In genomic region chrX:149916745-149917392, GRCh38 we compare ENCODE assay signal across 11 cellular contexts. TPM values are rescaled to one million over a fixed set of nuclear protein-coding genes. Genes with fewer than 3 reads are reported as not detected.
DNase-seq lines count a peak whose midpoint lies in the region; ATAC-seq and FAIRE-seq lines count a peak whose summit lies in the region.
"Had no signal": no experiment of that assay in that cellular context is flagged by ENCODE, and none has a peak within 500 bp of the region (broad histone marks: within the 10 kb centered on the region; RNA-seq: fewer than 3 reads in every experiment).

No MANE protein-coding gene starts in this region.

- no peak overlapping the region for H3K4me2 ChIP-seq in GM23248 (ENCODE audit: unreplicated experiment)

- no peak overlapping the region for H3K4me3 ChIP-seq in GM23248
- H3K4me3 ChIP-seq: spleen had no signal

- H3F3A ChIP-seq in GM23248 (ENCODE audit: insufficient read depth): no peaks in the 10 kb centered on the region

- H3K27me3 Mint-ChIP-seq in activated T-cell treated with anti-CD3 and anti-CD28 coated beads, Interleukin-2, amount 50 U/mL, for 24 hours: no peaks in the 10 kb centered on the region

- no peaks in the 10 kb centered on the region for H3K36me3 Mint-ChIP-seq in activated T-cell treated with anti-CD3 and anti-CD28 coated beads, Interleukin-2, amount 50 U/mL, for 24 hours (ENCODE audit: low read depth)

- peak; percentile 57 for ATAC-seq in HG02642 (IDR thresholded peaks at IDR 0.05; ENCODE audit: poor library complexity, unreplicated experiment)
- peak; percentile 78 for ATAC-seq in stimulated activated naive CD8-positive, alpha-beta T cell treated with anti-CD3 and anti-CD28 coated beads, Interleukin-15, Interleukin-2, amounts not matched to agents 100 U/mL and 50 U/mL, for 24 hours

- H2AFZ ChIP-seq in GM23248: no peak overlapping the region

- H3K27ac ChIP-seq in GM23248: no peak overlapping the region
- H3K27ac ChIP-seq: spleen had no signal

- in situ Hi-C loops in GM23248 (cut with MboI): no loop called here

- no peaks in the 10 kb centered on the region for H4K20me1 ChIP-seq in GM23248 (ENCODE audit: insufficient read depth)

- no peaks in the 10 kb centered on the region for H3K4me1 ChIP-seq in GM23248 (ENCODE audit: insufficient read depth)
- H3K4me1 ChIP-seq: spleen had no signal

- H3K9me3 ChIP-seq in GM23248 (ENCODE audit: low read depth): no peaks in the 10 kb centered on the region

- no peaks in the 10 kb centered on the region for H3K36me3 ChIP-seq in GM23248 (ENCODE audit: low read depth)
- H3K36me3 ChIP-seq: spleen had no signal

- peaks cover 5% of the 10 kb centered on the region for H3K9me3 Mint-ChIP-seq in activated T-cell treated with anti-CD3 and anti-CD28 coated beads, Interleukin-2, amount 50 U/mL, for 24 hours

- no peak for FAIRE-seq in RCC 7860 (lab: Jason Lieb, UNC)

- no peak for DNase-seq in activated T-cell treated with anti-CD3 and anti-CD28 coated beads, Interleukin-2, amount 50 U/mL, for 24 hours
- no peak for DNase-seq in activated T-cell treated with anti-CD3 and anti-CD28 coated beads, Interleukin-2, amount 50 U/mL, for 1 hour
- DNase-seq in NAMALWA (ENCODE audit: low spot score) (peak; percentile 2), RCC 7860 (ENCODE audit: low spot score) (no peak), NCI-H510A treated with DMSO at 0.1 percent for 48 hours (lab: John Stamatoyannopoulos, UW) (no peak), GM23248 (no peak)
- DNase-seq in stimulated activated naive CD8-positive, alpha-beta T cell treated with anti-CD3 and anti-CD28 coated beads, Interleukin-15, Interleukin-2, amounts not matched to agents 100 U/mL and 50 U/mL, for 24 hours: no peak
- DNase-seq: spleen; stimulated activated naive CD4-positive, alpha-beta T cell; T1000 had no signal

- no peaks in the 10 kb centered on the region for H3K79me2 ChIP-seq in GM23248 (ENCODE audit: insufficient read depth)

- no peak overlapping the region for H3K4me3 Mint-ChIP-seq in activated T-cell treated with anti-CD3 and anti-CD28 coated beads, Interleukin-2, amount 50 U/mL, for 24 hours

- 93 to 95% methylated on average over 3 of the region's 3 CpGs for WGBS in GM23248 (ENCODE audit: low coverage in 1 of 2, low lambda C conversion rate in 2 of 2, missing lambda C conversion rate in 2 of 2), 2 experiments

- H3K27me3 ChIP-seq in GM23248 (replicated peaks; ENCODE audit: insufficient read depth): no peaks in the 10 kb centered on the region
- H3K27me3 ChIP-seq: spleen had no signal

- peaks cover 11% of the 10 kb centered on the region for H3K4me1 Mint-ChIP-seq in activated T-cell treated with anti-CD3 and anti-CD28 coated beads, Interleukin-2, amount 50 U/mL, for 24 hours (ENCODE audit: low read depth)

- H3K9ac ChIP-seq in GM23248: no peak overlapping the region

- H3K27ac Mint-ChIP-seq in activated T-cell treated with anti-CD3 and anti-CD28 coated beads, Interleukin-2, amount 50 U/mL, for 24 hours: peak overlapping the region; percentile 45

- no peaks in the 10 kb centered on the region for H3K9me2 ChIP-seq in GM23248 (ENCODE audit: insufficient read depth)

RNA-seq across cellular contexts. Expression of gene HSFX4, which starts 12.5 kb away (rescaled TPM):
- not detected in 2 replicates for total RNA-seq in GM23248 (2014; rRNA removed; shearing (Covaris generic))
- polyA plus RNA-seq in GM23248 (2016; fragmentation: Nextera tagmentation; extraction: Ambion mirVana): not detected in 2 replicates
- total RNA-seq: spleen had no signal
- polyA plus RNA-seq: spleen had no signal

RNA-seq across cellular contexts. Expression of gene EOLA2, which starts 21.4 kb away (rescaled TPM):
- total RNA-seq in GM23248 (2014; rRNA removed; shearing (Covaris generic)): 24.7 and 28.1 TPM in 2 replicates
- polyA plus RNA-seq in GM23248 (2016; fragmentation: Nextera tagmentation; extraction: Ambion mirVana): 45.2 and 48.2 TPM in 2 replicates

RNA-seq across cellular contexts. Expression of gene MAGEA8, which starts 35.9 kb away (rescaled TPM):
- not detected in 2 replicates for total RNA-seq in GM23248 (2014; rRNA removed; shearing (Covaris generic))
- not detected in 2 replicates for polyA plus RNA-seq in GM23248 (2016; fragmentation: Nextera tagmentation; extraction: Ambion mirVana)
- total RNA-seq: spleen had no signal
- polyA plus RNA-seq: spleen had no signal
